8 cellular contexts compared by ENCODE assay signal in genomic region chr6:141483561-141484061, GRCh38.
DNase-seq lines count a peak whose midpoint lies in the region; ATAC-seq and TF ChIP-seq lines count a peak whose summit lies in the region.

No MANE protein-coding gene starts in this region.

- H3K4me3 ChIP-seq in GM06990 (replicated peaks; ENCODE audit: low read depth, low read length) (peak overlapping the region; percentile 18), MM.1S (ENCODE audit: low read length) (peak overlapping the region; percentile 45), mucosa of rectum (ENCODE audit: low read length in 2 of 2) (peak overlapping the region in 1 of 2 donors; percentile 54)

- H3K4me3 Mint-ChIP-seq in central memory CD8-positive, alpha-beta T cell = peak overlapping the region; percentile 85

- TF ChIP-seq CTCF in GM06990 (IDR thresholded peaks at IDR 0.05; ENCODE audit: insufficient read depth, low read length, poor library complexity, severe bottlenecking) (no peak), MM.1S (IDR thresholded peaks at IDR 0.05; ENCODE audit: low read length) (no peak)

- H3K4me2 ChIP-seq in MM.1S (ENCODE audit: low read depth, low read length) = peak overlapping the region; percentile 72

- H3K27ac Mint-ChIP-seq in central memory CD8-positive, alpha-beta T cell (ENCODE audit: low read depth) = peak overlapping the region; percentile 98

- no peaks in the 10 kb centered on the region for H3K27me3 Mint-ChIP-seq in central memory CD8-positive, alpha-beta T cell

- H4K20me1 ChIP-seq in MM.1S (ENCODE audit: insufficient read depth, low read length) = no peaks in the 10 kb centered on the region

- H3K9ac ChIP-seq in MM.1S (ENCODE audit: low read length) (peak overlapping the region; percentile 48), mucosa of rectum (ENCODE audit: low read depth in 1 of 2, low read length in 2 of 2) (no peak overlapping the region)

- no peaks in the 10 kb centered on the region for H3K27me3 ChIP-seq in GM06990 (replicated peaks; ENCODE audit: control insufficient read depth, insufficient read depth, low read length)
- no peaks in the 10 kb centered on the region for H3K27me3 ChIP-seq in MM.1S (replicated peaks; ENCODE audit: insufficient read depth, low read length)
- no peaks in the 10 kb centered on the region for H3K27me3 ChIP-seq in mucosa of rectum (ENCODE audit: control insufficient read depth in 2 of 2, insufficient read depth in 2 of 2, low read length in 2 of 2)

- no peaks in the 10 kb centered on the region for H3K9me3 Mint-ChIP-seq in central memory CD8-positive, alpha-beta T cell

- peak; percentile 99 for ATAC-seq in central memory CD8-positive, alpha-beta T cell (replicated peaks; ENCODE audit: extremely low read depth, poor library complexity, severe bottlenecking)
- ATAC-seq in stimulated activated naive CD8-positive, alpha-beta T cell treated with anti-CD3 and anti-CD28 coated beads, Interleukin-15, Interleukin-2, amounts not matched to agents 100 U/mL and 50 U/mL, for 24 hours = peak; percentile 98

- DNase-seq in GM06990 (ENCODE audit: extremely low read depth, insufficient read length) (peak; percentile 64), H4 (ENCODE audit: low spot score) (peak; percentile 12), MM.1S (peak; percentile 93), T-helper 22 cell (ENCODE audit: low read depth) (peak; percentile 30), NCI-H2227 (lab: John Stamatoyannopoulos, UW; ENCODE audit: unreplicated experiment) (no peak)
- peak in 1 of 2 donors; percentile 54 for DNase-seq in central memory CD8-positive, alpha-beta T cell (ENCODE audit: low spot score in 2 of 2)
- peak; percentile 38 for DNase-seq in stimulated activated naive CD8-positive, alpha-beta T cell treated with anti-CD3 and anti-CD28 coated beads, Interleukin-15, Interleukin-2, amounts not matched to agents 100 U/mL and 50 U/mL, for 24 hours

- no peaks in the 10 kb centered on the region for H3K9me2 ChIP-seq in MM.1S (replicated peaks; ENCODE audit: insufficient read depth, low read length)

- H3K36me3 Mint-ChIP-seq in central memory CD8-positive, alpha-beta T cell (ENCODE audit: insufficient read depth) = peaks cover 2% of the 10 kb centered on the region

- H2AFZ ChIP-seq in MM.1S (ENCODE audit: low read length) = peak overlapping the region; percentile 63

- peaks cover 41% of the 10 kb centered on the region for H3K4me1 Mint-ChIP-seq in central memory CD8-positive, alpha-beta T cell

- H3K36me3 ChIP-seq in GM06990 (ENCODE audit: control insufficient read depth, insufficient read depth, low read length) = no peaks in the 10 kb centered on the region
- H3K36me3 ChIP-seq in MM.1S (replicated peaks; ENCODE audit: insufficient read depth, low read length) = no peaks in the 10 kb centered on the region
- no peaks in the 10 kb centered on the region for H3K36me3 ChIP-seq in mucosa of rectum (ENCODE audit: control insufficient read depth in 2 of 2, insufficient read depth in 2 of 2, low read length in 2 of 2)

- H3K27ac ChIP-seq in MM.1S (ENCODE audit: low read length) (peak overlapping the region; percentile 92), mucosa of rectum (ENCODE audit: low read depth in 2 of 2, low read length in 2 of 2) (peak overlapping the region; percentile 19 to 65)

- H3K9me3 ChIP-seq in MM.1S (replicated peaks; ENCODE audit: insufficient read depth, low read length) (no peaks in the 10 kb centered on the region), mucosa of rectum (ENCODE audit: control insufficient read depth in 2 of 2, low read length in 2 of 2) (no peaks in the 10 kb centered on the region)

- peaks cover 23% of the 10 kb centered on the region for H3F3A ChIP-seq in MM.1S (ENCODE audit: insufficient read depth, low read length)

- H3K4me1 ChIP-seq in MM.1S (ENCODE audit: low read length) (peaks cover 26% of the 10 kb centered on the region), mucosa of rectum (ENCODE audit: control insufficient read depth in 2 of 2, insufficient read depth in 2 of 2, low read length in 2 of 2) (no peaks in the 10 kb centered on the region)

- H3K79me2 ChIP-seq in MM.1S (ENCODE audit: low read length) = no peaks in the 10 kb centered on the region
